19 cellular contexts compared by ENCODE assay signal in genomic region chr22:19773470-19774040, GRCh38. TPM values are rescaled to one million over a fixed set of nuclear protein-coding genes. Genes with fewer than 3 reads are reported as not detected.
"Had no signal": no experiment of that assay in that cellular context is flagged by ENCODE, and none has a peak within 500 bp of the region (broad histone marks: within the 10 kb centered on the region; RNA-seq: fewer than 3 reads in every experiment).

No MANE protein-coding gene starts in this region.

- H3K36me3 Mint-ChIP-seq: activated naive CD8-positive, alpha-beta T cell treated with anti-CD3 and anti-CD28 coated beads, Interleukin-2, amount 10 ng/mL, durations not matched to agents 7 days and 5 days had no signal

- H3K36me3 ChIP-seq: brain microvascular endothelial cell, lower lobe of right lung, prostate gland, tibial artery, vagina had no signal

- H3K27ac ChIP-seq: brain microvascular endothelial cell, lower lobe of right lung, prostate gland, tibial artery, vagina had no signal

- H3K9me3 Mint-ChIP-seq: activated B cell treated with CpG ODN at 0.5 μM for 24 hours; activated naive CD8-positive, alpha-beta T cell treated with anti-CD3 and anti-CD28 coated beads, Interleukin-2, amount 10 ng/mL, durations not matched to agents 7 days and 5 days; dendritic cell treated with granulocyte-macrophage colony-stimulating factor and Interleukin-4, amounts not matched to agents 40 ng/mL and 50 ng/mL, for 4 days; nephron had no signal

- DNase-seq: activated B cell treated with CpG ODN at 0.5 μM for 24 hours; activated CD4-positive, alpha-beta T cell treated with anti-CD3 and anti-CD28 coated beads for 48 hours; activated CD8-positive, alpha-beta memory T cell treated with anti-CD3 and anti-CD28 coated beads, Interleukin-2, amount 50 U/mL, for 48 hours; activated gamma-delta T cell treated with Interleukin-2 at 50 U/mL for 16 hours; anterior cingulate cortex; brain microvascular endothelial cell; effector memory CD4-positive, alpha-beta T cell; foreskin fibroblast; occipital lobe; stimulated activated CD4-positive, alpha-beta T cell treated with anti-CD3 and anti-CD28 coated beads, Interleukin-12 subunit alpha, Interleukin-12 subunit beta, amount 100 ng/mL, for 4 hours; stimulated activated CD4-positive, alpha-beta T cell treated with anti-CD3 and anti-CD28 coated beads, Interleukin-2, amount 100 ng/mL, for 24 hours; T-helper 17 cell; tibial artery had no signal

- H3K4me3 Mint-ChIP-seq: activated naive CD8-positive, alpha-beta T cell treated with anti-CD3 and anti-CD28 coated beads, Interleukin-2, amount 10 ng/mL, durations not matched to agents 7 days and 5 days; dendritic cell treated with granulocyte-macrophage colony-stimulating factor and Interleukin-4, amounts not matched to agents 40 ng/mL and 50 ng/mL, for 4 days; nephron; T-helper 17 cell had no signal

- H3K4me3 ChIP-seq: lower lobe of right lung, prostate gland, tibial artery, vagina had no signal

- H3K4me1 ChIP-seq: prostate gland, tibial artery, vagina had no signal

- ATAC-seq: lower lobe of right lung, T-helper 17 cell had no signal

- H3K27ac Mint-ChIP-seq: activated B cell treated with CpG ODN at 0.5 μM for 24 hours; activated naive CD8-positive, alpha-beta T cell treated with anti-CD3 and anti-CD28 coated beads, Interleukin-2, amount 10 ng/mL, durations not matched to agents 7 days and 5 days; dendritic cell treated with granulocyte-macrophage colony-stimulating factor and Interleukin-4, amounts not matched to agents 40 ng/mL and 50 ng/mL, for 4 days; nephron; T-helper 17 cell had no signal

- H3K27me3 ChIP-seq: vagina had no signal

- H3K9me3 ChIP-seq: lower lobe of right lung, prostate gland, tibial artery, vagina had no signal

RNA-seq across cellular contexts. Expression of gene TBX1, which starts 13.0 kb away (rescaled TPM):
- total RNA-seq: activated B cell treated with CpG ODN at 0.5 μM for 24 hours, T-helper 17 cell had no signal

RNA-seq across cellular contexts. Expression of gene GP1BB, which starts 50.2 kb away (rescaled TPM):
- total RNA-seq: activated B cell treated with CpG ODN at 0.5 μM for 24 hours; activated naive CD8-positive, alpha-beta T cell treated with anti-CD3 and anti-CD28 coated beads, Interleukin-2, amount 10 ng/mL, durations not matched to agents 7 days and 5 days had no signal

RNA-seq across cellular contexts. Expression of gene SEPTIN5, which starts 59.3 kb away (rescaled TPM):
- total RNA-seq: activated B cell treated with CpG ODN at 0.5 μM for 24 hours; activated naive CD8-positive, alpha-beta T cell treated with anti-CD3 and anti-CD28 coated beads, Interleukin-2, amount 10 ng/mL, durations not matched to agents 7 days and 5 days had no signal
